ENCODE assay signal across 8 cellular contexts in the genomic region with DNA sequence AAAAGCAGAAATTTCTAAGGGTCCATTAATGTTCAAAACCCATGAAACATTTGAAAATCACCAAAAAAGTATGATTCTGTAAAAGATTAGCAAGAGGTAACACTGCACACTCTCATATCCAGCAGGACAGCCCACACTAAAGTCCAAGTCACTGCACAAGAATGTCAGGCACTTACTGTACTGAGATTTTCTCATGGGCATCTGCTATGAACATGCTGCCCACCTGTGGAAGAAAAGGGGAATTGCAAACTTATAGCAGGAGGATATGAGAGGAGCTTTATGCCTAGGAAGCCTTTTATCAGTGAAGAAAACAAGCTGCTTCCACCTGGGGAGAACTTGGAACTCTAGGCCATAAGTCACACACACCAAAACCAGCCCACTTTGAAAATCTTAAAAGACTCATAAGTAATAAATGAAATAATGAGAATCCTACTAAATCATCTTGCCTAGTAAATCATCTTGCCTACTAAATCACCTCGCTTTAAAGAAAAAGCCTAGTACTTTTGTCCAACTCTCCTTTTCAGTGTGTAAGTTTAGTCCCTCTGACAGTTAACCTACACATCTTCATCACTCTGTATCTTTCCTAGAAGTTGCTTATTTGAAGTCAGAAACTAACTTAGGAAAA. TPM values are rescaled to one million over a fixed set of nuclear protein-coding genes. Genes with fewer than 3 reads are reported as not detected.
DNase-seq lines count a peak whose midpoint lies in the region; ATAC-seq and TF ChIP-seq lines count a peak whose summit lies in the region.

No MANE protein-coding gene starts in this region.

- CTCF ChIA-PET in AG04449 (lab: Yijun Ruan, JAX), result interaction anchor here (0.6 to 22.9 kb wide), 68 partner anchors 10 to 440 kb away, joined by 3 to 601 read pairs (median 5); a partner anchor contains a TSS
- CTCF ChIA-PET in GM10248 (lab: Yijun Ruan, JAX), result interaction anchor here (0.6 to 21.1 kb wide), 66 partner anchors 9 to 795 kb away, joined by 3 to 831 read pairs (median 8); a partner anchor contains a TSS
- CTCF ChIA-PET in Panc1 (lab: Charles Lee), result interaction anchor here (0.6 to 3.6 kb wide), 20 partner anchors 10 to 796 kb away, joined by 3 to 48 read pairs (median 5); a partner anchor contains a TSS

- TF ChIP-seq CTCF in AG04449 (IDR thresholded peaks at IDR 0.05; ENCODE audit: insufficient read depth, low read length, missing control alignments) (peak; percentile 82), GM10248 (IDR thresholded peaks at IDR 0.05; ENCODE audit: control extremely low read depth, extremely low read depth, low read depth, missing control alignments) (peak; percentile 94), Panc1 (IDR thresholded peaks at IDR 0.05) (peak; percentile 98), right atrium auricular region (IDR thresholded peaks at IDR 0.05) (peak; percentile 85 to 93)

- H3K4me3 ChIP-seq in AG04449 (ENCODE audit: low read depth, low read length) (no peak overlapping the region), Panc1 (ENCODE audit: low read depth in 2 of 2, low read length in 2 of 2) (no peak overlapping the region), right atrium auricular region (no peak overlapping the region)

- BruUV-seq in Panc1 (replicated peaks; lab: Mats Ljungman, UMichigan), result no TSS peak

- POLR2A ChIA-PET in AG04449 (lab: Yijun Ruan, JAX) (interaction anchor here (0.5 to 1.0 kb wide), 4 partner anchors 15 to 236 kb away, joined by 3 to 6 read pairs (median 3); a partner anchor contains a TSS), GM10248 (lab: Yijun Ruan, JAX) (interaction anchor here (1.0 kb wide), 1 partner anchor 169 kb away, joined by 9 read pairs; no protein-coding TSS in a partner anchor), Panc1 (lab: Charles Lee) (interaction anchor here (1.6 kb wide), 1 partner anchor 158 kb away, joined by 5 read pairs; no protein-coding TSS in a partner anchor)

- ATAC-seq in Panc1 (peak; percentile 98), HG03457 (IDR thresholded peaks at IDR 0.05; ENCODE audit: unreplicated experiment) (no peak)

- H3K9me3 ChIP-seq in Panc1 (ENCODE audit: control insufficient read depth, insufficient read depth, low read depth, low read length) (no peaks in the 10 kb centered on the region), right atrium auricular region (no peaks in the 10 kb centered on the region)

- H3K27me3 ChIP-seq in Panc1 (ENCODE audit: control insufficient read depth, insufficient read depth, low read length) (no peaks in the 10 kb centered on the region), right atrium auricular region (no peaks in the 10 kb centered on the region)

- intact Hi-C loops in Panc1 (cut with micrococcal nuclease; ENCODE audit: unreplicated experiment), result loop anchor here (1.0 to 5.0 kb wide), 2 partner anchors 123 to 174 kb away; no protein-coding TSS in a partner anchor

- H3K36me3 ChIP-seq in Panc1 (ENCODE audit: control insufficient read depth, insufficient read depth, low read length) (peaks cover 11% of the 10 kb centered on the region; the same call in 1 of the 2 replicates), right atrium auricular region (peaks cover 45% of the 10 kb centered on the region)

- H3K4me1 ChIP-seq in Panc1 (ENCODE audit: control insufficient read depth, insufficient read depth, low read length), result peaks cover 10% of the 10 kb centered on the region
- no peaks in the 10 kb centered on the region for H3K4me1 ChIP-seq in right atrium auricular region

- peak; percentile 73 for DNase-seq in AG04449 (ENCODE audit: low read depth, low spot score)
- peak; percentile 72 for DNase-seq in GM10248 (ENCODE audit: extremely low spot score)
- peak; percentile 76 for DNase-seq in KBM-7
- peak; percentile 90 for DNase-seq in Panc1 (ENCODE audit: low read depth, low spot score)
- DNase-seq in amniotic stem cell (lab: John Stamatoyannopoulos, UW), result peak; percentile 81
- peak; percentile 63 for DNase-seq in right atrium auricular region (ENCODE audit: low spot score)
- peak; percentile 47 for DNase-seq in retina

- in situ Hi-C loops in KBM-7 (cut with MboI; ENCODE audit: low pct_unique_long_range_greater_than_20kb, low sequenced_read_pairs), result no loop called here
- in situ Hi-C loops in Panc1 (cut with HindIII; ENCODE audit: low pct_unique_long_range_greater_than_20kb, low sequenced_read_pairs), result no loop called here

- no peak overlapping the region for H3K27ac ChIP-seq in Panc1 (ENCODE audit: low read length)
- no peak overlapping the region for H3K27ac ChIP-seq in right atrium auricular region

RNA-seq across cellular contexts. Expression of a gene that starts 46.1 kb away (rescaled TPM):
- 30.6 TPM for total RNA-seq in Panc1 (2021; ENCODE audit: unreplicated experiment)
- polyA plus RNA-seq in Panc1 (2012; ENCODE audit: insufficient read length), result 19.3 TPM
- total RNA-seq in right atrium auricular region, result 10 to 100 TPM; 25.4 to 28.5 TPM

RNA-seq across cellular contexts. Expression of a gene that starts 55.2 kb away (rescaled TPM):
- total RNA-seq in Panc1 (2021; ENCODE audit: unreplicated experiment) (34.5 TPM), right atrium auricular region (10 to 100 TPM; 11.2 to 15.6 TPM)
- polyA plus RNA-seq in Panc1 (2012; ENCODE audit: insufficient read length), result 32.4 TPM
